Comparison of ENCODE assay signal across 7 cellular contexts in the genomic region with DNA sequence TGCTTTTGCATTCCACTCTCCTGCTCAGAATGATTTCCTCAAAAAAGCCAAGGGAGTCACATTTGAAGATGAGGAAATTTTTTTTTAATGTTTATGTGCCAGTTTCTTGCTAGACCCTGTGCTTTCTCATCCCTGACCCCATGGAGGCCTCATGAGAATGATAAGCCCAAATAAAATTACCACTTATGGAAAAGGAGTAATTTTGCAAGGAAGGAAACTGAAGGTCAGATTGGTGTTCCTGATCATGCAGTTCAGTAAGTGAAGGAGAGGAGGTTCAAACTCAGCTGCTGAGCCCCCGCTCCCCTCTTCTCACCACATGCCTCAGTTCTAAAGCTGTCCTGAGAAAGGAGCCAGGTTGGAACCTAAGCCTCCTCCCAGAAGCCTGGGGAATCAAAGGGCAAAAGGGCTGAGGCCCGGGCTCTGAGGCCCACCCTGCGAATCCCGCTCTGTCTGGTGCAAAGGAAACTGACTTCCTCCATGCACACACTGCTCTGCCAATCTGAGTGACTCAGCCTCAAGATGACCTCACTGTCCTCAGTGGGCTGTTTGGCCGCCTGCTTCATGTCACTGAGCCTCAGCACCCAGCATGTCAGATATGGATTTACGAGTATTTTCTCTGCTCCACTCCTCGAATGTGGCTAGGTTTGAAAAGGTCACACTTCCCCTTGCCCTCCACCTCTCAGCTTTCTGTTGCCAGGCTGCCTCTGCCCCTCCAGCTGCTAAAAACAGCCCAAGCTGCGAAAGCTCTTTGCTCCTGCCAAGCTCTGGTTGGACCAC. TPM values are rescaled to one million over a fixed set of nuclear protein-coding genes. Genes with fewer than 3 reads are reported as not detected.
DNase-seq lines count a peak whose midpoint lies in the region; FAIRE-seq and TF ChIP-seq lines count a peak whose summit lies in the region.

No MANE protein-coding gene starts in this region.

- intact Hi-C loops in cardiac septum (cut with DNase I), result no loop called here

- H3K27ac ChIP-seq in VCaP, result peak overlapping the region; percentile 54

- no peak for TF ChIP-seq CTCF in VCaP (conservative IDR thresholded peaks at IDR 0.05)
- no peak for TF ChIP-seq CTCF in GM10266 (IDR thresholded peaks at IDR 0.05; ENCODE audit: control insufficient read depth, insufficient read depth, low read depth, missing control alignments)

- peak; percentile 84 for DNase-seq in HTR-8/SVneo (ENCODE audit: insufficient read length, low spot score)
- peak; percentile 91 for DNase-seq in cardiac septum (ENCODE audit: low spot score)
- DNase-seq in pulmonary artery endothelial cell (ENCODE audit: low read depth, low spot score), result peak; percentile 82
- DNase-seq in stimulated activated naive CD4-positive, alpha-beta T cell treated with Interleukin-2 at 50 U/mL for 16 hours (lab: John Stamatoyannopoulos, UW), result no peak
- DNase-seq in T-helper 2 cell, result no peak
- no peak for DNase-seq in GM10266 (ENCODE audit: extremely low spot score)

- FAIRE-seq in HTR-8/SVneo (lab: Jason Lieb, UNC), result peak; percentile 95

RNA-seq across cellular contexts. Expression of gene FLNB, which starts 56.9 kb away (rescaled TPM):
- 58.1 TPM for total RNA-seq in cardiac septum
- total RNA-seq in pulmonary artery endothelial cell, result 835 and 1,024 TPM in 2 replicates

Comparison
In these comparisons a context has a peak if more than half of its experiments do, and no peak if none do; other contexts are left out.
1. DNase-seq: peak in HTR-8/SVneo (single experiment), cardiac septum (single experiment) and pulmonary artery endothelial cell (single experiment); none in stimulated activated naive CD4-positive, alpha-beta T cell treated with Interleukin-2 at 50 U/mL for 16 hours (single experiment), T-helper 2 cell (0 of 5) and GM10266 (single experiment).
2. RNA of gene FLNB, which starts 56.9 kb away (total RNA-seq): 835 to 1,024 TPM in pulmonary artery endothelial cell; 58.1 TPM in cardiac septum (single experiment); every median in the first group is over 10 times any median in the second.